ENCODE assay signal across 15 cellular contexts in genomic region chr4:76209876-76210275, GRCh38. TPM values are rescaled to one million over a fixed set of nuclear protein-coding genes. Genes with fewer than 3 reads are reported as not detected.
DNase-seq lines count a peak whose midpoint lies in the region; ATAC-seq and TF ChIP-seq lines count a peak whose summit lies in the region.
"Had no signal": no experiment of that assay in that cellular context is flagged by ENCODE, and none has a peak within 500 bp of the region (broad histone marks: within the 10 kb centered on the region; RNA-seq: fewer than 3 reads in every experiment).

No MANE protein-coding gene starts in this region.

- H3K4me3 ChIP-seq in osteoblast (ENCODE audit: insufficient read depth, low read length), result no peak overlapping the region
- H3K4me3 ChIP-seq in tibial nerve, result no peak overlapping the region
- H3K4me3 ChIP-seq: A549 had no signal

- H3K27ac Mint-ChIP-seq in dendritic cell treated with granulocyte-macrophage colony-stimulating factor and Interleukin-4, amounts not matched to agents 40 ng/mL and 50 ng/mL, for 4 days, result peak overlapping the region; percentile 72

- H4K20me1 ChIP-seq in osteoblast (ENCODE audit: insufficient read depth, low read length), result peaks cover 13% of the 10 kb centered on the region

- no peaks in the 10 kb centered on the region for H3K9me3 ChIP-seq in osteoblast (ENCODE audit: low read depth, low read length)
- no peaks in the 10 kb centered on the region for H3K9me3 ChIP-seq in tibial nerve
- H3K9me3 ChIP-seq: A549 had no signal

- H3K4me3 Mint-ChIP-seq in dendritic cell treated with granulocyte-macrophage colony-stimulating factor and Interleukin-4, amounts not matched to agents 40 ng/mL and 50 ng/mL, for 4 days, result no peak overlapping the region
- H3K4me3 Mint-ChIP-seq in activated T-cell treated with anti-CD3 and anti-CD28 coated beads, Interleukin-2, amount 50 U/mL, for 4 hours, result no peak overlapping the region

- H3K9me3 Mint-ChIP-seq in dendritic cell treated with granulocyte-macrophage colony-stimulating factor and Interleukin-4, amounts not matched to agents 40 ng/mL and 50 ng/mL, for 4 days, result no peaks in the 10 kb centered on the region
- no peaks in the 10 kb centered on the region for H3K9me3 Mint-ChIP-seq in activated T-cell treated with anti-CD3 and anti-CD28 coated beads, Interleukin-2, amount 50 U/mL, for 4 hours

- intact Hi-C loops in dendritic cell treated with granulocyte-macrophage colony-stimulating factor and Interleukin-4, amounts not matched to agents 40 ng/mL and 50 ng/mL, for 4 days (cut with micrococcal nuclease), result loop anchor here (5.0 kb wide), 1 partner anchor 97 kb away; the partner anchor contains the start of gene STBD1

- H3K27me3 Mint-ChIP-seq in dendritic cell treated with granulocyte-macrophage colony-stimulating factor and Interleukin-4, amounts not matched to agents 40 ng/mL and 50 ng/mL, for 4 days, result no peaks in the 10 kb centered on the region
- H3K27me3 Mint-ChIP-seq in activated T-cell treated with anti-CD3 and anti-CD28 coated beads, Interleukin-2, amount 50 U/mL, for 4 hours (ENCODE audit: low read depth), result no peaks in the 10 kb centered on the region

- H3K79me2 ChIP-seq in osteoblast (ENCODE audit: insufficient read depth, low read length), result peaks cover 86% of the 10 kb centered on the region

- H3K4me1 Mint-ChIP-seq in dendritic cell treated with granulocyte-macrophage colony-stimulating factor and Interleukin-4, amounts not matched to agents 40 ng/mL and 50 ng/mL, for 4 days (ENCODE audit: low read depth), result peaks cover 63% of the 10 kb centered on the region
- peaks cover 46% of the 10 kb centered on the region for H3K4me1 Mint-ChIP-seq in activated T-cell treated with anti-CD3 and anti-CD28 coated beads, Interleukin-2, amount 50 U/mL, for 4 hours (ENCODE audit: low read depth)

- H2AFZ ChIP-seq in osteoblast (ENCODE audit: low read length), result no peak overlapping the region

- peaks cover 5% of the 10 kb centered on the region for H3K36me3 Mint-ChIP-seq in dendritic cell treated with granulocyte-macrophage colony-stimulating factor and Interleukin-4, amounts not matched to agents 40 ng/mL and 50 ng/mL, for 4 days (ENCODE audit: low read depth)
- no peaks in the 10 kb centered on the region for H3K36me3 Mint-ChIP-seq in activated T-cell treated with anti-CD3 and anti-CD28 coated beads, Interleukin-2, amount 50 U/mL, for 4 hours (ENCODE audit: insufficient read depth)

- TF ChIP-seq CTCF in osteoblast (IDR thresholded peaks at IDR 0.05; ENCODE audit: extremely low read depth, low read depth, low read length) (no peak), tibial nerve (IDR thresholded peaks at IDR 0.05) (no peak)

- TF ChIP-seq EP300 in tibial nerve (IDR thresholded peaks at IDR 0.05), result no peak

- no peaks in the 10 kb centered on the region for H3K27me3 ChIP-seq in osteoblast (ENCODE audit: insufficient read depth, low read length)
- H3K27me3 ChIP-seq in tibial nerve, result no peaks in the 10 kb centered on the region

- no peak for TF ChIP-seq POLR2A in tibial nerve (IDR thresholded peaks at IDR 0.05)

- H3K4me2 ChIP-seq in osteoblast (ENCODE audit: insufficient read depth, low read length), result peak overlapping the region; percentile 93
- H3K4me2 ChIP-seq: A549 had no signal

- DNase-seq in SIG-M5 treated with dmso at 0.1 percent for 504 hours (lab: John Stamatoyannopoulos, UW; ENCODE audit: unreplicated experiment) (peak; percentile 57), SIG-M5 (lab: John Stamatoyannopoulos, UW) (no peak), osteoblast (ENCODE audit: insufficient read length, low spot score, missing footprints) (no peak), tibial nerve (ENCODE audit: low spot score in 2 of 2) (no peak), globus pallidus (ENCODE audit: low spot score) (no peak), NCI-H446 (lab: John Stamatoyannopoulos, UW) (no peak)
- DNase-seq in activated T-cell treated with anti-CD3 and anti-CD28 coated beads, Interleukin-2, amount 50 U/mL, for 4 hours, result no peak
- DNase-seq: activated CD4-positive, alpha-beta T cell treated with anti-CD3 and anti-CD28 coated beads, Interleukin-2, amount 50 U/mL, for 4 hours; activated naive CD4-positive, alpha-beta T cell; NCI-H526 treated with DMSO at 0.1 percent for 48 hours; stimulated activated CD4-positive, alpha-beta T cell treated with anti-CD3 and anti-CD28 coated beads, Interleukin-15, amount 100 ng/mL, for 24 hours; SW 1271 had no signal

- H3K27ac ChIP-seq in osteoblast (ENCODE audit: low read depth, low read length) (peak overlapping the region; percentile 79), tibial nerve (peak overlapping the region in 3 of 4 donors; percentile 94 to 99 (median 97))
- H3K27ac ChIP-seq: A549 had no signal

- H3K36me3 ChIP-seq in osteoblast (ENCODE audit: insufficient read depth, low read length) (no peaks in the 10 kb centered on the region), tibial nerve (no peaks in the 10 kb centered on the region)

- WGBS in tibial nerve, 2 donors, result 72% methylated on average over 4 of the region's 4 CpGs

- no peak for ATAC-seq in activated T-cell treated with anti-CD3 and anti-CD28 coated beads, Interleukin-2, amount 50 U/mL, for 4 hours
- ATAC-seq: A549 had no signal

- peaks cover 66% of the 10 kb centered on the region for H3K4me1 ChIP-seq in osteoblast (ENCODE audit: insufficient read depth, low read length)
- peaks cover 0 to 88% (median 81%) of the 10 kb centered on the region in 4 donors for H3K4me1 ChIP-seq in tibial nerve

RNA-seq across cellular contexts. Expression of gene SCARB2, which starts 3.7 kb away (rescaled TPM):
- total RNA-seq in osteoblast (200 and 216 TPM in 2 replicates), tibial nerve (100 to 1,000 TPM; 126 to 219 (median 143) TPM)
- 1 to 10 TPM; 3.5 to 5.3 (median 4.6) TPM for total RNA-seq in activated T-cell treated with anti-CD3 and anti-CD28 coated beads, Interleukin-2, amount 50 U/mL, for 4 hours

RNA-seq across cellular contexts. Expression of gene FAM47E, which starts 41.6 kb away (rescaled TPM):
- total RNA-seq in osteoblast (under 0.01 and 0.36 TPM in 2 replicates), tibial nerve (1 to 10 TPM in 3 of 4 donors, under 1 TPM in 1; 0.30 to 4.6 (median 1.5) TPM)
- total RNA-seq in activated T-cell treated with anti-CD3 and anti-CD28 coated beads, Interleukin-2, amount 50 U/mL, for 4 hours, result not detected
- total RNA-seq: glomerular endothelial cell had no signal

Comparison
In these comparisons a context has a peak if more than half of its experiments do, and no peak if none do; other contexts are left out.
1. RNA of gene SCARB2, which starts 3.7 kb away (total RNA-seq): 200 to 216 TPM in osteoblast and 126 to 219 TPM in tibial nerve; 3.5 to 5.3 TPM in activated T-cell treated with anti-CD3 and anti-CD28 coated beads, Interleukin-2, amount 50 U/mL, for 4 hours; every median in the first group is over 10 times any median in the second.